8 cellular contexts compared by ENCODE assay signal in genomic region chr1:6358144-6358624, GRCh38. TPM values are rescaled to one million over a fixed set of nuclear protein-coding genes. Genes with fewer than 3 reads are reported as not detected.
DNase-seq lines count a peak whose midpoint lies in the region; FAIRE-seq and TF ChIP-seq lines count a peak whose summit lies in the region.
"Had no signal": no experiment of that assay in that cellular context is flagged by ENCODE, and none has a peak within 500 bp of the region (broad histone marks: within the 10 kb centered on the region; RNA-seq: fewer than 3 reads in every experiment).

No MANE protein-coding gene starts in this region.

- no peak for FAIRE-seq in GM12891 (lab: Jason Lieb, UNC)
- no peak for FAIRE-seq in GM12892 (lab: Jason Lieb, UNC)

- no peak overlapping the region for H3K4me2 ChIP-seq in parathyroid adenoma (ENCODE audit: low read length)

- H3K79me2 ChIP-seq in parathyroid adenoma = no peaks in the 10 kb centered on the region

- H3K27ac ChIP-seq in Peyer's patch (peak overlapping the region; percentile 75 to 92 (median 84)), epithelial cell of prostate (peak overlapping the region; percentile 68), parathyroid adenoma (peak overlapping the region; percentile 59)

- H3K27me3 ChIP-seq in Peyer's patch (no peaks in the 10 kb centered on the region), parathyroid adenoma (ENCODE audit: control insufficient read depth, insufficient read depth, low read length) (no peaks in the 10 kb centered on the region)

- H3K36me3 ChIP-seq in Peyer's patch (no peaks in the 10 kb centered on the region), parathyroid adenoma (ENCODE audit: control insufficient read depth, insufficient read depth, low read length) (no peaks in the 10 kb centered on the region)

- TF ChIP-seq POLR2A in Peyer's patch (IDR thresholded peaks at IDR 0.05) (no peak), GM12891 (IDR thresholded peaks at IDR 0.05; ENCODE audit: low read depth, low read length) (no peak), GM12892 (IDR thresholded peaks at IDR 0.05; ENCODE audit: low read depth, low read length) (no peak)

- TF ChIP-seq CTCF in Peyer's patch (IDR thresholded peaks at IDR 0.05) (no peak), parathyroid adenoma (IDR thresholded peaks at IDR 0.05) (no peak)

- H3K9me3 ChIP-seq in Peyer's patch (no peaks in the 10 kb centered on the region), parathyroid adenoma (ENCODE audit: control insufficient read depth, low read length) (no peaks in the 10 kb centered on the region)

- DNase-seq in D341Med (ENCODE audit: low spot score) = peak; percentile 7
- peak in 1 of 3 donors; percentile 59 for DNase-seq in Peyer's patch
- DNase-seq in epithelial cell of prostate (ENCODE audit: low read depth, low spot score) = no peak
- DNase-seq in GM12891 (ENCODE audit: insufficient read length, low spot score) = no peak
- no peak for DNase-seq in GM12892 (ENCODE audit: insufficient read length)
- DNase-seq in ecto neural progenitor cell (ENCODE audit: low spot score) = no peak
- DNase-seq: NCI-H1105 treated with DMSO at 0.1 percent for 48 hours had no signal

- H2AFZ ChIP-seq in parathyroid adenoma = peak overlapping the region; percentile 52

- H3K4me3 ChIP-seq in Peyer's patch (peak overlapping the region in 2 of 4 donors; percentile 28 to 40), parathyroid adenoma (ENCODE audit: low read depth, low read length) (no peak overlapping the region)

- no peak overlapping the region for H3K9ac ChIP-seq in parathyroid adenoma

- H3K4me1 ChIP-seq in Peyer's patch (peaks cover 21 to 88% (median 24%) of the 10 kb centered on the region in 4 donors), parathyroid adenoma (peaks cover 27% of the 10 kb centered on the region)

TF ChIP-seq in GM12891, 5 proteins besides CTCF, POLR2A, EP300 and RAD21:
- TF ChIP-seq SPI1 (IDR thresholded peaks at IDR 0.05; ENCODE audit: low read depth, low read length) (no peak), POLR2AphosphoS5 (IDR thresholded peaks at IDR 0.05; ENCODE audit: low read depth, low read length) (no peak), PAX5 (IDR thresholded peaks at IDR 0.05; ENCODE audit: insufficient read depth, low read length, severe bottlenecking) (no peak), POU2F2 (IDR thresholded peaks at IDR 0.05; ENCODE audit: low read depth, low read length) (no peak), TAF1 (IDR thresholded peaks at IDR 0.05; ENCODE audit: low read depth, low read length) (no peak)

RNA-seq across cellular contexts. Expression of gene ACOT7, which starts 35.4 kb away (rescaled TPM):
- total RNA-seq in Peyer's patch = 10 to 100 TPM; 38.4 to 93.2 (median 67.1) TPM
- polyA plus RNA-seq in GM12891 (2012; ENCODE audit: low read depth, missing spikeins) = 61.5 TPM
- polyA plus RNA-seq in GM12892 (2012; ENCODE audit: missing spikeins) = 46.6 TPM
